In the genomic region with DNA sequence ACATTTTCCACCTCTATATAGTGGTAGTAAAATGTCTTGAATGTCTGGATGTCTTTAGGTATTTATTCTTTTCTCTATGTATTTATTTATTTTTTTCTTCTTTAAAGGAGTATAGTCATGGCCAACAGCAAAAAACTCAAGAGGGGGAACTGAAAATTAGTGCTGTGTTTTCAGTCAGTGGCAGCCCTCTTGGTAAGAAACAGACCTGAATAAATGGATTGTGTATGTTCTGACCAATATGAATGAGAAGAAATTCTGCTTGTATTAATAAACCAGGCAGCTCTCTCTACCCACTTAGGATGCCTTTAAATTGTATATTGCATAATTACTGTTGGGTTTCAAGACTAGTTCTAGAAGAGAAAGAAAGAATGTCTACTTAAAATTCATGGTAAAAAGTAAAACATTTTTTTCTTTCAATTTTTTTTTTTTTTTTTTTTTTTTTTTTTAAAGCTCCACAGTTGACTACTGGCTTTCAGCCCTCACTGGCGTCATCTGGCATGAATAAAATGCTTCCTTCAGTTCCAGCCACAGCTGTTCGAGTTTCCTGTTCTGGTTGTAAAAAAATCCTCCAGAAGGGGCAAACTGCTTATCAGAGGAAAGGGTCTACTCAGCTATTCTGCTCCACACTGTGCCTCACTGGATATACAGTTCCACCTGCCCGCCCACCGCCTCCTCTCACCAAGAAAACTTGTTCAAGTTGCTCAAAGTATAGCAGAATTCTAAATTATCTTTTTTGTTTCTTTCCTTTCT, we compare ENCODE assay signal across 8 cellular contexts.
DNase-seq lines count a peak whose midpoint lies in the region; TF ChIP-seq lines count a peak whose summit lies in the region.

No MANE protein-coding gene starts in this region.

- peaks cover 8% of the 10 kb centered on the region for H3K4me1 Mint-ChIP-seq in endothelial cell (ENCODE audit: unreplicated experiment)
- H3K4me1 Mint-ChIP-seq in nephron progenitor cell = no peaks in the 10 kb centered on the region
- no peaks in the 10 kb centered on the region for H3K4me1 Mint-ChIP-seq in activated T-cell treated with anti-CD3 and anti-CD28 coated beads, Interleukin-2, amount 50 U/mL, for 24 hours (ENCODE audit: low read depth)

- H3K27ac Mint-ChIP-seq in endothelial cell (ENCODE audit: unreplicated experiment) (peak overlapping the region; percentile 92), nephron progenitor cell (peak overlapping the region; percentile 15)
- no peak overlapping the region for H3K27ac Mint-ChIP-seq in activated T-cell treated with anti-CD3 and anti-CD28 coated beads, Interleukin-2, amount 50 U/mL, for 24 hours

- H3K36me3 Mint-ChIP-seq in endothelial cell (ENCODE audit: low read depth, unreplicated experiment) = no peaks in the 10 kb centered on the region
- peaks cover 45% of the 10 kb centered on the region for H3K36me3 Mint-ChIP-seq in nephron progenitor cell (ENCODE audit: low read depth)
- peaks cover 23% of the 10 kb centered on the region for H3K36me3 Mint-ChIP-seq in activated T-cell treated with anti-CD3 and anti-CD28 coated beads, Interleukin-2, amount 50 U/mL, for 24 hours (ENCODE audit: low read depth)

- H3K9me3 Mint-ChIP-seq in endothelial cell (ENCODE audit: unreplicated experiment) (no peaks in the 10 kb centered on the region), nephron progenitor cell (no peaks in the 10 kb centered on the region)
- no peaks in the 10 kb centered on the region for H3K9me3 Mint-ChIP-seq in activated T-cell treated with anti-CD3 and anti-CD28 coated beads, Interleukin-2, amount 50 U/mL, for 24 hours

- no peak overlapping the region for H3K4me3 Mint-ChIP-seq in endothelial cell (ENCODE audit: unreplicated experiment)
- H3K4me3 Mint-ChIP-seq in nephron progenitor cell = no peak overlapping the region
- H3K4me3 Mint-ChIP-seq in activated T-cell treated with anti-CD3 and anti-CD28 coated beads, Interleukin-2, amount 50 U/mL, for 24 hours = no peak overlapping the region

- H3K27me3 Mint-ChIP-seq in endothelial cell (ENCODE audit: unreplicated experiment) (peaks cover 3% of the 10 kb centered on the region), nephron progenitor cell (ENCODE audit: low read depth, poor library complexity) (no peaks in the 10 kb centered on the region)
- H3K27me3 Mint-ChIP-seq in activated T-cell treated with anti-CD3 and anti-CD28 coated beads, Interleukin-2, amount 50 U/mL, for 24 hours = no peaks in the 10 kb centered on the region

- H3K4me3 ChIP-seq in NB4 (ENCODE audit: low read depth, low read length) = no peak overlapping the region

- DNase-seq in CMK (ENCODE audit: low read depth) (peak; percentile 72), NB4 (ENCODE audit: low read depth) (peak; percentile 40), endothelial cell (ENCODE audit: low spot score) (peak; percentile 68), nephron progenitor cell (no peak), activated T-cell treated with anti-CD3 and anti-CD28 coated beads for 4 hours (no peak)
- no peak for DNase-seq in activated CD4-positive, CD25-positive, alpha-beta regulatory T cell treated with anti-CD3 and anti-CD28 coated beads, Interleukin-2, amount 50 U/mL, for 72 hours
- no peak for DNase-seq in stimulated activated CD4-positive, alpha-beta T cell treated with anti-CD3 and anti-CD28 coated beads, Interleukin-1b, Interleukin-23, amount 100 ng/mL, for 48 hours
- no peak for DNase-seq in activated T-cell treated with anti-CD3 and anti-CD28 coated beads, Interleukin-2, amount 50 U/mL, for 24 hours

- no peak for TF ChIP-seq CTCF in NB4 (IDR thresholded peaks at IDR 0.05; ENCODE audit: low read depth, low read length)
- TF ChIP-seq CTCF in endothelial cell (IDR thresholded peaks at IDR 0.05; ENCODE audit: unreplicated experiment) = no peak
- no peak for TF ChIP-seq CTCF in nephron progenitor cell (IDR thresholded peaks at IDR 0.05)

- no peak for TF ChIP-seq POLR2A in NB4 (IDR thresholded peaks at IDR 0.05; ENCODE audit: extremely low read depth, insufficient read length)

Comparison
In these comparisons a context has a peak if more than half of its experiments do, and no peak if none do; other contexts are left out.
1. DNase-seq: peak in CMK (single experiment), NB4 (single experiment) and endothelial cell (single experiment); none in nephron progenitor cell (single experiment), activated CD4-positive, CD25-positive, alpha-beta regulatory T cell treated with anti-CD3 and anti-CD28 coated beads, Interleukin-2, amount 50 U/mL, for 72 hours (single experiment), stimulated activated CD4-positive, alpha-beta T cell treated with anti-CD3 and anti-CD28 coated beads, Interleukin-1b, Interleukin-23, amount 100 ng/mL, for 48 hours (single experiment), activated T-cell treated with anti-CD3 and anti-CD28 coated beads for 4 hours (single experiment) and activated T-cell treated with anti-CD3 and anti-CD28 coated beads, Interleukin-2, amount 50 U/mL, for 24 hours (single experiment).